Comparison of ENCODE assay signal across 23 cellular contexts in the genomic region with DNA sequence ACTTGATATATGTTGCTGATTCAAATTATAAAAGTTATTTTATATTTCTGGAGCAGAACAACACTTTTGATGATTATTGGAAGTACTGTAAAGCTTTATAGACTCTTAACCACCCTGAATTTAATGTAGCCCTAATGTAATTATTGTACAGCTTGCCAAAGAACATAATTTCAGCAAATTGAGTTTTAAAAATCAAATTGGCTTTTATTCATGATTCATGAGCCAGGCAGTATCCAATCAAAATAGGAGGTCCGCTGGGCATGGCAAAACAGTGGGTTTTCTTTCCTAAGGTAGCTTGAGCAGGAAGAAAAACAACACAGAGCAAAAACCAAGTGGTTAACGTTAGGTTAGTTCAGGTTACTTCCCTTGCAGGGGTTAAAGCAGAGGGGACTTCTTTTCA.
DNase-seq lines count a peak whose midpoint lies in the region; ATAC-seq, FAIRE-seq and TF ChIP-seq lines count a peak whose summit lies in the region.
"Had no signal": no experiment of that assay in that cellular context is flagged by ENCODE, and none has a peak within 500 bp of the region (broad histone marks: within the 10 kb centered on the region; RNA-seq: fewer than 3 reads in every experiment).

No MANE protein-coding gene starts in this region.

- no peak overlapping the region for H2BK5ac ChIP-seq in H1 (ENCODE audit: low read depth, low read length)

- H3K9me3 Mint-ChIP-seq in GM23338: no peaks in the 10 kb centered on the region
- H3K9me3 Mint-ChIP-seq: CD4-positive, alpha-beta T cell had no signal

- H3K9ac ChIP-seq in H1 (replicated peaks in 1 of 4; ENCODE audit: extremely low read depth in 1 of 4, low read depth in 3 of 4, low read length in 3 of 4): no peak overlapping the region
- H3K9ac ChIP-seq: BLaER1 treated with 17β-estradiol and CSF1 and Interleukin-3, amounts not matched to agents 10 nM and 100 nM; GM23248 had no signal

- H3K79me2 ChIP-seq in GM23338 (replicated peaks; ENCODE audit: insufficient read depth) (no peaks in the 10 kb centered on the region), H1 (ENCODE audit: control insufficient read depth in 1 of 2, insufficient read depth in 2 of 2, low read length in 2 of 2) (no peaks in the 10 kb centered on the region)

- peaks cover 33% of the 10 kb centered on the region for H3K4me1 Mint-ChIP-seq in GM23338

- H3K27ac ChIP-seq in GM23338 (ENCODE audit: low read depth) (no peak overlapping the region), H1 (ENCODE audit: low read depth, low read length) (no peak overlapping the region), Peyer's patch (no peak overlapping the region)
- H3K27ac ChIP-seq: BLaER1 treated with 17β-estradiol and CSF1 and Interleukin-3, amounts not matched to agents 10 nM and 100 nM; GM23248; RWPE1 had no signal

- no peak for DNase-seq in GM23338 (ENCODE audit: low spot score)
- peak; percentile 79 for DNase-seq in SK-N-DZ (ENCODE audit: low spot score)
- no peak for DNase-seq in H1 (ENCODE audit: low read depth in 1 of 2, low spot score in 2 of 2)
- DNase-seq in renal cortical epithelial cell (ENCODE audit: low read depth): peak; percentile 42
- DNase-seq in glomerular visceral epithelial cell (ENCODE audit: extremely low spot score): no peak
- DNase-seq in Peyer's patch: no peak
- DNase-seq: CD4-positive, alpha-beta T cell; DMS53; GM23248; HCEC 1CT; Karpas-422; NCI-H1092 treated with DMSO at 0.1 percent for 48 hours; NCI-H1436; NCI-H187 treated with DMSO at 0.1 percent for 48 hours; NCI-H446; NCI-H524 treated with DMSO at 0.1 percent for 48 hours; NCI-H774; SHP77 had no signal

- POLR2A ChIA-PET in H1 (lab: Charles Lee; ENCODE audit: partially characterized antibody): no interaction called here

- H4K5ac ChIP-seq in H1 (ENCODE audit: insufficient read length, low read depth, low read length): no peak overlapping the region

- peaks cover 44% of the 10 kb centered on the region for H3K4me1 ChIP-seq in GM23338 (ENCODE audit: insufficient read depth)
- H3K4me1 ChIP-seq in H1 (replicated peaks in 1 of 4; ENCODE audit: control insufficient read depth in 3 of 4, insufficient read depth in 4 of 4, low read length in 3 of 4): peaks cover 0 to 10% (median 1%) of the 10 kb centered on the region in 4 experiments; a peak in 4 of 7 replicates
- H3K4me1 ChIP-seq in Peyer's patch: peaks cover 0 to 2% (median 0%) of the 10 kb centered on the region in 4 donors

- no peak overlapping the region for H4K91ac ChIP-seq in H1 (replicated peaks; ENCODE audit: insufficient read length, low read length)

- H3K56ac ChIP-seq in H1 (replicated peaks; ENCODE audit: insufficient read length, low read depth, low read length): no peak overlapping the region

- no peak for TF ChIP-seq EP300 in H1 (IDR thresholded peaks at IDR 0.05; ENCODE audit: borderline replicate concordance in 1 of 2, low read depth in 2 of 2, low read length in 2 of 2)

- H3K23ac ChIP-seq in H1 (ENCODE audit: insufficient read length): no peak overlapping the region

- H3K14ac ChIP-seq in H1 (ENCODE audit: insufficient read length): no peak overlapping the region

- no peak for FAIRE-seq in H1 (lab: Jason Lieb, UNC)
- FAIRE-seq: A204.1, D721Med had no signal

- no peak for TF ChIP-seq RAD21 in H1 (IDR thresholded peaks at IDR 0.05 in 1 of 2, conservative IDR thresholded peaks at IDR 0.05 in 1 of 2; ENCODE audit: low read depth in 2 of 2, low read length in 2 of 2)

- 0 out of 2 replicates have a peak overlapping the region, but pooled peaks have one; percentile 8 for H2BK20ac ChIP-seq in H1 (ENCODE audit: low read length)

- H3K4ac ChIP-seq in H1 (replicated peaks; ENCODE audit: insufficient read length, low read depth, low read length): no peak overlapping the region

- H3K4me2 ChIP-seq in GM23338 (no peak overlapping the region), H1 (ENCODE audit: insufficient read depth in 1 of 2, low read depth in 2 of 2, low read length in 2 of 2) (no peak overlapping the region)
- H3K4me2 ChIP-seq: BLaER1 treated with 17β-estradiol and CSF1 and Interleukin-3, amounts not matched to agents 10 nM and 100 nM had no signal

- no peaks in the 10 kb centered on the region for H3K79me1 ChIP-seq in H1 (ENCODE audit: low read depth, low read length)

- peak; percentile 21; the same call in 1 of the 3 replicates for ATAC-seq in GM23338
- ATAC-seq in HG03108 (IDR thresholded peaks at IDR 0.05; ENCODE audit: unreplicated experiment): no peak

- peaks cover 4% of the 10 kb centered on the region for H3K27me3 Mint-ChIP-seq in GM23338 (ENCODE audit: insufficient read depth, low read depth, poor library complexity)
- H3K27me3 Mint-ChIP-seq: CD4-positive, alpha-beta T cell had no signal

- H3K9me3 ChIP-seq in H1 (ENCODE audit: insufficient read depth in 2 of 2, low read depth in 1 of 2, low read length in 1 of 2) (no peaks in the 10 kb centered on the region), Peyer's patch (no peaks in the 10 kb centered on the region)
- H3K9me3 ChIP-seq: BLaER1 treated with 17β-estradiol and CSF1 and Interleukin-3, amounts not matched to agents 10 nM and 100 nM had no signal

- H4K20me1 ChIP-seq in GM23338 (replicated peaks; ENCODE audit: insufficient read depth) (no peaks in the 10 kb centered on the region), H1 (replicated peaks in 1 of 2; ENCODE audit: control insufficient read depth in 1 of 2, insufficient read depth in 2 of 2, low read length in 2 of 2) (no peaks in the 10 kb centered on the region)
- H4K20me1 ChIP-seq: BLaER1 treated with 17β-estradiol and CSF1 and Interleukin-3, amounts not matched to agents 10 nM and 100 nM had no signal

- H3K36me3 ChIP-seq in GM23338 (ENCODE audit: insufficient read depth): no peaks in the 10 kb centered on the region
- H3K36me3 ChIP-seq in H1 (ENCODE audit: control insufficient read depth in 2 of 4, insufficient read depth in 4 of 4, low read length in 3 of 4): no peaks in the 10 kb centered on the region
- H3K36me3 ChIP-seq in Peyer's patch: peaks cover 0 to 10% (median 0%) of the 10 kb centered on the region in 3 donors

- no peaks in the 10 kb centered on the region for H3F3A ChIP-seq in GM23338 (replicated peaks; ENCODE audit: low read depth)

- H3K4me3 ChIP-seq in GM23338 (no peak overlapping the region), H1 (ENCODE audit: extremely low read depth in 1 of 4, insufficient read depth in 2 of 4, low read depth in 3 of 4, low read length in 4 of 4) (no peak overlapping the region), Peyer's patch (no peak overlapping the region)
- H3K4me3 ChIP-seq: BLaER1 treated with 17β-estradiol and CSF1 and Interleukin-3, amounts not matched to agents 10 nM and 100 nM; GM23248 had no signal

- H3K27me3 ChIP-seq in GM23338 (ENCODE audit: insufficient read depth) (no peaks in the 10 kb centered on the region), H1 (replicated peaks in 1 of 4; ENCODE audit: control insufficient read depth in 3 of 4, extremely low read depth in 1 of 4, insufficient read depth in 3 of 4, low read length in 3 of 4) (no peaks in the 10 kb centered on the region), Peyer's patch (no peaks in the 10 kb centered on the region)
- H3K27me3 ChIP-seq: BLaER1 treated with 17β-estradiol and CSF1 and Interleukin-3, amounts not matched to agents 10 nM and 100 nM had no signal

- TF ChIP-seq CTCF in GM23338 (conservative IDR thresholded peaks at IDR 0.05; ENCODE audit: low read depth in 2 of 2) (no peak), H1 (IDR thresholded peaks at IDR 0.05; ENCODE audit: control extremely low read depth in 1 of 3, insufficient read depth in 1 of 3, low read depth in 1 of 3, low read length in 3 of 3) (no peak), Peyer's patch (IDR thresholded peaks at IDR 0.05) (no peak)

- CTCF ChIA-PET in H1 (lab: Charles Lee; ENCODE audit: partially characterized antibody): interaction anchor here (1.2 to 3.1 kb wide), 4 partner anchors 26 to 193 kb away, joined by 4 to 17 read pairs (median 7); a partner anchor contains a TSS

- no peak overlapping the region for H2BK120ac ChIP-seq in H1 (replicated peaks; ENCODE audit: low read depth, low read length)

- no peaks in the 10 kb centered on the region; the same call in 2 of the 3 replicates for H3K36me3 Mint-ChIP-seq in GM23338 (ENCODE audit: low read depth)

- 80% methylated on average over 2 of the region's 2 CpGs; no CpG with 5 or more reads in 1 of the 2 experiments for WGBS in H1 (ENCODE audit: extremely low coverage in 1 of 2, insufficient coverage in 1 of 2, insufficient read length in 1 of 2, insufficient replicate concordance in 2 of 2, low coverage in 1 of 2, low lambda C conversion rate in 2 of 2, missing lambda C conversion rate in 1 of 2), 2 experiments

- H3K18ac ChIP-seq in H1 (ENCODE audit: extremely low read depth, low read length): no peak overlapping the region

- H2AK5ac ChIP-seq in H1 (ENCODE audit: low read depth, low read length): no peak overlapping the region

- H3K27ac Mint-ChIP-seq in GM23338: no peak overlapping the region
- H3K27ac Mint-ChIP-seq: CD4-positive, alpha-beta T cell had no signal

- no peak overlapping the region for H2BK12ac ChIP-seq in H1 (ENCODE audit: low read depth, low read length)

- H2AFZ ChIP-seq in GM23338 (no peak overlapping the region), H1 (ENCODE audit: low read length) (no peak overlapping the region)
- H2AFZ ChIP-seq: GM23248 had no signal

- no peaks in the 10 kb centered on the region for H3K9me2 ChIP-seq in GM23338 (ENCODE audit: insufficient read depth)

- H3K4me3 Mint-ChIP-seq in GM23338: no peak overlapping the region
- H3K4me3 Mint-ChIP-seq: CD4-positive, alpha-beta T cell had no signal

- no peak overlapping the region for H4K8ac ChIP-seq in H1 (ENCODE audit: extremely low read depth, insufficient read depth, low read length)

- TF ChIP-seq POLR2A in H1 (IDR thresholded peaks at IDR 0.05; ENCODE audit: control extremely low read depth in 1 of 2, low read depth in 2 of 2, low read length in 2 of 2): no peak
- no peak for TF ChIP-seq POLR2A in Peyer's patch (IDR thresholded peaks at IDR 0.05)

- no peak overlapping the region for H2BK15ac ChIP-seq in H1 (ENCODE audit: low read length)

- no peaks in the 10 kb centered on the region; the same call in 1 of the 2 replicates for H3K23me2 ChIP-seq in H1 (ENCODE audit: low read depth, low read length)

TF ChIP-seq in GM23338, 12 proteins besides CTCF, POLR2A, EP300 and RAD21 (continues in another document):
- no peak for TF ChIP-seq JUNB (IDR thresholded peaks at IDR 0.05; ENCODE audit: unreplicated experiment)
- TF ChIP-seq EZH2phosphoT487 (IDR thresholded peaks at IDR 0.05; ENCODE audit: unreplicated experiment): no peak

TF ChIP-seq in H1, 55 proteins besides CTCF, POLR2A, EP300 and RAD21 (continues in another document):
- TF ChIP-seq JUN (IDR thresholded peaks at IDR 0.05; ENCODE audit: low read depth, low read length) (no peak), TEAD4 (IDR thresholded peaks at IDR 0.05; ENCODE audit: low read depth, low read length) (no peak), GABPA (IDR thresholded peaks at IDR 0.05; ENCODE audit: borderline replicate concordance, insufficient read depth, low read length) (no peak), RFX5 (IDR thresholded peaks at IDR 0.05; ENCODE audit: borderline replicate concordance, low read depth, low read length) (no peak), HDAC6 (IDR thresholded peaks at IDR 0.05; ENCODE audit: low read depth, low read length) (no peak)

Comparison
In these comparisons a context has a peak if more than half of its experiments do, and no peak if none do; other contexts are left out.
1. DNase-seq: peak in SK-N-DZ (single experiment) and renal cortical epithelial cell (single experiment); none in GM23338 (single experiment), H1 (0 of 2), glomerular visceral epithelial cell (single experiment) and Peyer's patch (0 of 3).